Comparison of ENCODE assay signal across 28 cellular contexts in the genomic region with DNA sequence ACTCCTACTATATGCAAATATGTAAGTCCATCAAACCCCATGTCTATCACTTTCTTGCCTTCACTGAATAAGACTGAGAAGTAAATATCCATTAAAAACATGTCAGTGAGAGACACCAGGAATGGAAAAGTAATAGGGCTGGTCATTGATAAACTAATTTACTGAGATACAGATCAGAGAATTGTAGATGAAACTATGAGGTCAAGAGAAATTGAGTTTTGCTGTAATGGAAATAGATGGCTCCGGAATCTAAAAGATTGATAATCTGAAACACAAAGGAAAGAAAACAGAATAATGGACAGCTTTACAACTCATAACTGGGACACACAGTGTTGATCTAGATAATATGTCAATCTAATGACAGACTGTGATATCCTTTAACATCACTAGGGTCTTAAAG.
"Had no signal": no experiment of that assay in that cellular context is flagged by ENCODE, and none has a peak within 500 bp of the region (broad histone marks: within the 10 kb centered on the region; RNA-seq: fewer than 3 reads in every experiment).

No MANE protein-coding gene starts in this region.

- H3K27me3 ChIP-seq: stomach, suprapubic skin, testis, thyroid gland, tibial artery, tibial nerve, transverse colon, upper lobe of left lung, upper lobe of right lung, uterus, vagina had no signal

- H3K9me3 ChIP-seq: suprapubic skin, testis, thoracic aorta, thyroid gland, tibial artery, tibial nerve, transverse colon, upper lobe of left lung, upper lobe of right lung, uterus, vagina had no signal

- H3K4me1 Mint-ChIP-seq: stimulated activated effector memory CD8-positive, alpha-beta T cell treated with anti-CD3 and anti-CD28 coated beads, Interleukin-12 subunit alpha, Interleukin-12 subunit beta, amount 100 ng/mL, for 72 hours; stimulated activated memory B cell treated with anti-CD40 and anti-IgM and Interleukin-4, amounts not matched to agents 10 μg/mL and 1 μg/mL and 100 μg/mL, for 72 hours; stimulated activated naive B cell treated with anti-CD40 and anti-IgM and Interleukin-4, amounts not matched to agents 10 μg/mL and 1 μg/mL and 100 μg/mL, for 72 hours; stimulated activated naive CD8-positive, alpha-beta T cell treated with anti-CD3 and anti-CD28 coated beads, Interleukin-15, amount 100 ng/mL, for 72 hours had no signal

- H3K4me1 ChIP-seq: stomach, suprapubic skin, testis, thyroid gland, tibial artery, tibial nerve, transverse colon, upper lobe of left lung, upper lobe of right lung, uterus, vagina had no signal

- H3K36me3 Mint-ChIP-seq: stimulated activated effector memory CD8-positive, alpha-beta T cell treated with anti-CD3 and anti-CD28 coated beads, Interleukin-12 subunit alpha, Interleukin-12 subunit beta, amount 100 ng/mL, for 72 hours; stimulated activated memory B cell treated with anti-CD40 and anti-IgM and Interleukin-4, amounts not matched to agents 10 μg/mL and 1 μg/mL and 100 μg/mL, for 72 hours; stimulated activated naive B cell treated with anti-CD40 and anti-IgM and Interleukin-4, amounts not matched to agents 10 μg/mL and 1 μg/mL and 100 μg/mL, for 72 hours; type B pancreatic cell had no signal

- H3K27ac Mint-ChIP-seq: stimulated activated effector memory CD8-positive, alpha-beta T cell treated with anti-CD3 and anti-CD28 coated beads, Interleukin-12 subunit alpha, Interleukin-12 subunit beta, amount 100 ng/mL, for 72 hours; stimulated activated memory B cell treated with anti-CD40 and anti-IgM and Interleukin-4, amounts not matched to agents 10 μg/mL and 1 μg/mL and 100 μg/mL, for 72 hours; stimulated activated naive B cell treated with anti-CD40 and anti-IgM and Interleukin-4, amounts not matched to agents 10 μg/mL and 1 μg/mL and 100 μg/mL, for 72 hours; stimulated activated naive CD8-positive, alpha-beta T cell treated with anti-CD3 and anti-CD28 coated beads, Interleukin-15, amount 100 ng/mL, for 72 hours; stimulated activated naive CD8-positive, alpha-beta T cell treated with anti-CD3 and anti-CD28 coated beads, Interleukin-15, Interleukin-2, amounts not matched to agents 100 ng/mL and 50 ng/mL, for 24 hours; type B pancreatic cell had no signal

- H3K4me3 ChIP-seq: stomach, suprapubic skin, testis, thoracic aorta, thyroid gland, tibial artery, tibial nerve, transverse colon, upper lobe of left lung, upper lobe of right lung, uterus, vagina had no signal

- H3K36me3 ChIP-seq: stomach, suprapubic skin, thoracic aorta, thyroid gland, tibial artery, tibial nerve, transverse colon, upper lobe of left lung, upper lobe of right lung, uterus, vagina had no signal

- DNase-seq: stimulated activated CD4-positive, alpha-beta T cell treated with anti-CD3 and anti-CD28 coated beads, Interleukin-2, amount 100 ng/mL, for 48 hours; stimulated activated CD4-positive, alpha-beta T cell treated with anti-CD3 and anti-CD28 coated beads, Interleukin-4, amount 100 ng/mL, for 1 hour; stimulated activated CD4-positive, alpha-beta T cell treated with anti-CD3 and anti-CD28 coated beads, Interleukin-4, amount 100 ng/mL, for 24 hours; stimulated activated CD4-positive, alpha-beta T cell treated with anti-CD3 and anti-CD28 coated beads, Interleukin-4, amount 100 ng/mL, for 4 hours; stimulated activated CD8-positive, alpha-beta memory T cell treated with anti-CD3 and anti-CD28 coated beads, Interleukin-4, amount 100 ng/mL, for 48 hours; stimulated activated naive B cell treated with anti-CD40 and anti-IgM and Interleukin-4, amounts not matched to agents 10 μg/mL and 1 μg/mL and 100 μg/mL, for 72 hours; stimulated activated naive CD4-positive, alpha-beta T cell; stimulated activated naive CD4-positive, alpha-beta T cell treated with Interleukin-2 at 50 U/mL for 16 hours; stimulated activated naive CD8-positive, alpha-beta T cell treated with anti-CD3 and anti-CD28 coated beads, Interleukin-15, amount 100 ng/mL, for 72 hours; stimulated activated naive CD8-positive, alpha-beta T cell treated with anti-CD3 and anti-CD28 coated beads, Interleukin-15, Interleukin-2, amounts not matched to agents 100 U/mL and 50 U/mL, for 24 hours; stomach; substantia nigra; testis; thyroid gland; tibial artery; transverse colon; trophoblast cell; upper lobe of left lung; upper lobe of right lung; uterus had no signal

- H3K27ac ChIP-seq: stomach, suprapubic skin, testis, thoracic aorta, thyroid gland, tibial artery, tibial nerve, transverse colon, upper lobe of left lung, upper lobe of right lung, uterus, vagina had no signal

- H3K4me3 Mint-ChIP-seq: stimulated activated effector memory CD8-positive, alpha-beta T cell treated with anti-CD3 and anti-CD28 coated beads, Interleukin-12 subunit alpha, Interleukin-12 subunit beta, amount 100 ng/mL, for 72 hours; stimulated activated memory B cell treated with anti-CD40 and anti-IgM and Interleukin-4, amounts not matched to agents 10 μg/mL and 1 μg/mL and 100 μg/mL, for 72 hours; stimulated activated naive B cell treated with anti-CD40 and anti-IgM and Interleukin-4, amounts not matched to agents 10 μg/mL and 1 μg/mL and 100 μg/mL, for 72 hours; stimulated activated naive CD8-positive, alpha-beta T cell treated with anti-CD3 and anti-CD28 coated beads, Interleukin-15, amount 100 ng/mL, for 72 hours; stimulated activated naive CD8-positive, alpha-beta T cell treated with anti-CD3 and anti-CD28 coated beads, Interleukin-15, Interleukin-2, amounts not matched to agents 100 ng/mL and 50 ng/mL, for 24 hours; type B pancreatic cell had no signal

- H3K27me3 Mint-ChIP-seq: stimulated activated memory B cell treated with anti-CD40 and anti-IgM and Interleukin-4, amounts not matched to agents 10 μg/mL and 1 μg/mL and 100 μg/mL, for 72 hours; stimulated activated naive B cell treated with anti-CD40 and anti-IgM and Interleukin-4, amounts not matched to agents 10 μg/mL and 1 μg/mL and 100 μg/mL, for 72 hours; stimulated activated naive CD8-positive, alpha-beta T cell treated with anti-CD3 and anti-CD28 coated beads, Interleukin-15, amount 100 ng/mL, for 72 hours; stimulated activated naive CD8-positive, alpha-beta T cell treated with anti-CD3 and anti-CD28 coated beads, Interleukin-15, Interleukin-2, amounts not matched to agents 100 ng/mL and 50 ng/mL, for 24 hours; type B pancreatic cell had no signal

- ATAC-seq: stimulated activated effector memory CD8-positive, alpha-beta T cell treated with anti-CD3 and anti-CD28 coated beads, Interleukin-12 subunit alpha, Interleukin-12 subunit beta, amount 100 ng/mL, for 72 hours; stimulated activated memory B cell treated with anti-CD40 and anti-IgM and Interleukin-4, amounts not matched to agents 10 μg/mL and 1 μg/mL and 100 μg/mL, for 72 hours; stimulated activated naive B cell treated with anti-CD40 and anti-IgM and Interleukin-4, amounts not matched to agents 10 μg/mL and 1 μg/mL and 100 μg/mL, for 72 hours; stimulated activated naive CD8-positive, alpha-beta T cell treated with anti-CD3 and anti-CD28 coated beads, Interleukin-15, amount 100 ng/mL, for 72 hours; stimulated activated naive CD8-positive, alpha-beta T cell treated with anti-CD3 and anti-CD28 coated beads, Interleukin-15, Interleukin-2, amounts not matched to agents 100 U/mL and 50 U/mL, for 24 hours; upper lobe of right lung had no signal
